In genomic region chr15:31344824-31345605, GRCh38 we compare ENCODE assay signal across 8 cellular contexts. TPM values are rescaled to one million over a fixed set of nuclear protein-coding genes. Genes with fewer than 3 reads are reported as not detected.
DNase-seq lines count a peak whose midpoint lies in the region; ATAC-seq and TF ChIP-seq lines count a peak whose summit lies in the region.

No MANE protein-coding gene starts in this region.

- no peaks in the 10 kb centered on the region for H3K9me3 ChIP-seq in breast epithelium

- intact Hi-C loops in breast epithelium (cut with DNase I; ENCODE audit: low total_unique reads): no loop called here
- intact Hi-C loops in sciatic nerve (cut with DNase I): no loop called here

- H3K4me3 ChIP-seq in breast epithelium: peak overlapping the region in 2 of 3 donors; percentile 3 to 15

- peaks cover 9 to 35% of the 10 kb centered on the region in 2 donors for H3K4me1 ChIP-seq in breast epithelium

- H3K27ac ChIP-seq in breast epithelium: peak overlapping the region; percentile 2 to 61

- H3K36me3 ChIP-seq in breast epithelium: no peaks in the 10 kb centered on the region

- TF ChIP-seq CTCF in breast epithelium (IDR thresholded peaks at IDR 0.05): no peak

- DNase-seq in NCI-H524 (lab: John Stamatoyannopoulos, UW) (peak; percentile 52 to 84), NCI-H524 treated with DMSO at 0.1 percent for 48 hours (lab: John Stamatoyannopoulos, UW) (no peak), breast epithelium (ENCODE audit: low spot score in 2 of 2) (no peak), sciatic nerve (ENCODE audit: low spot score) (no peak), NOMO-1 treated with DMSO at 0.1 percent for 48 hours (lab: John Stamatoyannopoulos, UW; ENCODE audit: unreplicated experiment) (no peak), cortex of kidney (lab: John Stamatoyannopoulos, UW) (no peak)

- TF ChIP-seq POLR2A in breast epithelium (IDR thresholded peaks at IDR 0.05): no peak

- ATAC-seq in HG03432 (IDR thresholded peaks at IDR 0.05; ENCODE audit: unreplicated experiment): peak; percentile 44
- peak; percentile 31 for ATAC-seq in sciatic nerve
- no peak for ATAC-seq in HG02870 (IDR thresholded peaks at IDR 0.05; ENCODE audit: unreplicated experiment)

- no peaks in the 10 kb centered on the region for H3K27me3 ChIP-seq in breast epithelium

RNA-seq across cellular contexts. Expression of gene KLF13, which starts 18.4 kb away (rescaled TPM):
- 10 to 100 TPM; 26.3 to 52.2 (median 28.2) TPM for total RNA-seq in breast epithelium
- total RNA-seq in sciatic nerve: 85.9 TPM

Comparison
In these comparisons a context has a peak if more than half of its experiments do, and no peak if none do; other contexts are left out.
1. DNase-seq: peak in NCI-H524 (2 of 2); none in NCI-H524 treated with DMSO at 0.1 percent for 48 hours (single experiment), breast epithelium (0 of 2), sciatic nerve (single experiment), NOMO-1 treated with DMSO at 0.1 percent for 48 hours (single experiment) and cortex of kidney (single experiment).